Comparison of ENCODE assay signal across 15 cellular contexts in the genomic region with DNA sequence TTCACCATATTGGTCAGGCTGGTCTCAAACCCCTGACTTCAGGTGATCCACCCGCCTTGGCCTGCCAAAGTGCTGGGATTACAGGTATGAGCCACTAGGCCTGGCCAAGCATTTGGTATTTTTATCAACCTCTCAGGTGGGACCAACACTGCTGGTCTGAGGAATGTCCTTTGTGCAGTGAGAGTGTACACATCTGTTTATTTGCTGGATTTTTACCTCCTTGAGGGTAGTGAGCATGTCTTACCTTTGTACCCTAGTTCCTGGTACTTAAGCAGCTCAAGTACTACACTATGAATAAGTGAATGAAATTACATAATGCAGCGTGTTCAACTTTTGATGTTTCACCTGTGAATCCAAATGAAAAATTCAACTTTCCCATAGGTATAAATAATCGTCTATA. TPM values are rescaled to one million over a fixed set of nuclear protein-coding genes. Genes with fewer than 3 reads are reported as not detected.
DNase-seq lines count a peak whose midpoint lies in the region; ATAC-seq and TF ChIP-seq lines count a peak whose summit lies in the region.
"Had no signal": no experiment of that assay in that cellular context is flagged by ENCODE, and none has a peak within 500 bp of the region (broad histone marks: within the 10 kb centered on the region; RNA-seq: fewer than 3 reads in every experiment).

No MANE protein-coding gene starts in this region.

- peak overlapping the region; percentile 11 for H3K27ac Mint-ChIP-seq in activated CD8-positive, alpha-beta T cell treated with anti-CD3 and anti-CD28 coated beads, Interleukin-2, amount 10 ng/mL, durations not matched to agents 7 days and 5 days
- H3K27ac Mint-ChIP-seq in activated CD8-positive, alpha-beta T cell treated with anti-CD3 and anti-CD28 coated beads for 36 hours, result no peak overlapping the region
- peak overlapping the region; percentile 49 for H3K27ac Mint-ChIP-seq in progenitor cell of endocrine pancreas
- H3K27ac Mint-ChIP-seq: CD4-positive, alpha-beta T cell had no signal

- no peaks in the 10 kb centered on the region for H3K36me3 ChIP-seq in left lung
- no peaks in the 10 kb centered on the region for H3K36me3 ChIP-seq in ascending aorta
- H3K36me3 ChIP-seq: HAP-1 had no signal

- ATAC-seq in activated CD8-positive, alpha-beta T cell treated with anti-CD3 and anti-CD28 coated beads, Interleukin-2, amount 10 ng/mL, durations not matched to agents 7 days and 5 days, result no peak
- ATAC-seq in activated CD8-positive, alpha-beta T cell treated with anti-CD3 and anti-CD28 coated beads for 36 hours, result no peak
- ATAC-seq in left lung, result peak; percentile 44
- ATAC-seq: A549 had no signal

- H3K4me1 ChIP-seq in left lung (peaks cover 0 to 38% of the 10 kb centered on the region in 2 donors), ascending aorta (no peaks in the 10 kb centered on the region)
- H3K4me1 ChIP-seq: A549, Caco-2, HAP-1 had no signal

- H3K4me1 Mint-ChIP-seq in activated CD8-positive, alpha-beta T cell treated with anti-CD3 and anti-CD28 coated beads, Interleukin-2, amount 10 ng/mL, durations not matched to agents 7 days and 5 days (ENCODE audit: low read depth), result peaks cover 56% of the 10 kb centered on the region
- peaks cover 45% of the 10 kb centered on the region for H3K4me1 Mint-ChIP-seq in activated CD8-positive, alpha-beta T cell treated with anti-CD3 and anti-CD28 coated beads for 36 hours (ENCODE audit: low read depth)
- H3K4me1 Mint-ChIP-seq in progenitor cell of endocrine pancreas (ENCODE audit: low read depth), result peaks cover 9% of the 10 kb centered on the region

- H3K9me3 ChIP-seq in left lung (no peaks in the 10 kb centered on the region), ascending aorta (no peaks in the 10 kb centered on the region)
- H3K9me3 ChIP-seq: A549, Caco-2, HAP-1 had no signal

- H3K36me3 Mint-ChIP-seq in activated CD8-positive, alpha-beta T cell treated with anti-CD3 and anti-CD28 coated beads, Interleukin-2, amount 10 ng/mL, durations not matched to agents 7 days and 5 days (ENCODE audit: low read depth), result peaks cover 71% of the 10 kb centered on the region
- peaks cover 35% of the 10 kb centered on the region for H3K36me3 Mint-ChIP-seq in activated CD8-positive, alpha-beta T cell treated with anti-CD3 and anti-CD28 coated beads for 36 hours (ENCODE audit: low read depth)
- peaks cover 24% of the 10 kb centered on the region for H3K36me3 Mint-ChIP-seq in progenitor cell of endocrine pancreas (ENCODE audit: insufficient read depth)

- DNase-seq in activated CD8-positive, alpha-beta T cell treated with anti-CD3 and anti-CD28 coated beads, Interleukin-2, amount 10 ng/mL, durations not matched to agents 7 days and 5 days, result no peak
- no peak for DNase-seq in activated CD8-positive, alpha-beta T cell treated with anti-CD3 and anti-CD28 coated beads for 36 hours
- DNase-seq in left lung (no peak), progenitor cell of endocrine pancreas (ENCODE audit: low spot score, unreplicated experiment) (no peak), HuH-7 (ENCODE audit: low spot score) (no peak), ascending aorta (ENCODE audit: low spot score in 2 of 2) (no peak)
- no peak for DNase-seq in activated CD8-positive, alpha-beta memory T cell treated with anti-CD3 and anti-CD28 coated beads, Interleukin-2, amount 50 U/mL, for 4 hours
- DNase-seq: AML-193; Caco-2; CD4-positive, alpha-beta T cell; GOT3 had no signal

- CTCF ChIA-PET in activated CD8-positive, alpha-beta T cell treated with anti-CD3 and anti-CD28 coated beads, Interleukin-2, amount 10 ng/mL, durations not matched to agents 7 days and 5 days (lab: Charles Lee), result interaction anchor here (2.2 kb wide), 1 partner anchor 138 kb away, joined by 5 read pairs; no protein-coding TSS in a partner anchor
- CTCF ChIA-PET in activated CD8-positive, alpha-beta T cell treated with anti-CD3 and anti-CD28 coated beads for 36 hours (lab: Charles Lee), result interaction anchor here (1.1 to 1.3 kb wide), 2 partner anchors 32 to 34 kb away, joined by 3 to 5 read pairs; no protein-coding TSS in a partner anchor

- H3K9me3 Mint-ChIP-seq in activated CD8-positive, alpha-beta T cell treated with anti-CD3 and anti-CD28 coated beads, Interleukin-2, amount 10 ng/mL, durations not matched to agents 7 days and 5 days (ENCODE audit: insufficient read depth), result no peaks in the 10 kb centered on the region
- H3K9me3 Mint-ChIP-seq in activated CD8-positive, alpha-beta T cell treated with anti-CD3 and anti-CD28 coated beads for 36 hours, result peaks cover 1% of the 10 kb centered on the region
- H3K9me3 Mint-ChIP-seq in progenitor cell of endocrine pancreas (ENCODE audit: low read depth), result peaks cover 15% of the 10 kb centered on the region
- H3K9me3 Mint-ChIP-seq: CD4-positive, alpha-beta T cell had no signal

- intact Hi-C loops in activated CD8-positive, alpha-beta T cell treated with anti-CD3 and anti-CD28 coated beads for 36 hours (cut with micrococcal nuclease), result no loop called here
- intact Hi-C loops in left lung (cut with DNase I) (no loop called here), ascending aorta (cut with DNase I) (no loop called here)

- POLR2A ChIA-PET in activated CD8-positive, alpha-beta T cell treated with anti-CD3 and anti-CD28 coated beads, Interleukin-2, amount 10 ng/mL, durations not matched to agents 7 days and 5 days (lab: Charles Lee), result no interaction called here
- POLR2A ChIA-PET in activated CD8-positive, alpha-beta T cell treated with anti-CD3 and anti-CD28 coated beads for 36 hours (lab: Charles Lee), result no interaction called here

- H3K27me3 ChIP-seq in left lung, result no peaks in the 10 kb centered on the region
- no peaks in the 10 kb centered on the region for H3K27me3 ChIP-seq in ascending aorta

- H3K27ac ChIP-seq in left lung (no peak overlapping the region), ascending aorta (no peak overlapping the region)
- H3K27ac ChIP-seq: 22Rv1, A549, C4-2B had no signal

- H3K27me3 Mint-ChIP-seq in activated CD8-positive, alpha-beta T cell treated with anti-CD3 and anti-CD28 coated beads, Interleukin-2, amount 10 ng/mL, durations not matched to agents 7 days and 5 days (ENCODE audit: low read depth), result no peaks in the 10 kb centered on the region
- no peaks in the 10 kb centered on the region for H3K27me3 Mint-ChIP-seq in activated CD8-positive, alpha-beta T cell treated with anti-CD3 and anti-CD28 coated beads for 36 hours
- no peaks in the 10 kb centered on the region for H3K27me3 Mint-ChIP-seq in progenitor cell of endocrine pancreas
- H3K27me3 Mint-ChIP-seq: CD4-positive, alpha-beta T cell had no signal

- TF ChIP-seq CTCF in activated CD8-positive, alpha-beta T cell treated with anti-CD3 and anti-CD28 coated beads for 36 hours (IDR thresholded peaks at IDR 0.05), result no peak
- TF ChIP-seq CTCF in left lung (IDR thresholded peaks at IDR 0.05), result no peak
- no peak for TF ChIP-seq CTCF in progenitor cell of endocrine pancreas (IDR thresholded peaks at IDR 0.05; ENCODE audit: unreplicated experiment)
- no peak for TF ChIP-seq CTCF in ascending aorta (IDR thresholded peaks at IDR 0.05)

- no peak overlapping the region for H3K4me3 Mint-ChIP-seq in activated CD8-positive, alpha-beta T cell treated with anti-CD3 and anti-CD28 coated beads, Interleukin-2, amount 10 ng/mL, durations not matched to agents 7 days and 5 days
- H3K4me3 Mint-ChIP-seq in activated CD8-positive, alpha-beta T cell treated with anti-CD3 and anti-CD28 coated beads for 36 hours, result no peak overlapping the region
- H3K4me3 Mint-ChIP-seq in progenitor cell of endocrine pancreas (ENCODE audit: low read depth), result no peak overlapping the region
- H3K4me3 Mint-ChIP-seq: CD4-positive, alpha-beta T cell had no signal

- H3K4me3 ChIP-seq in left lung (no peak overlapping the region), ascending aorta (no peak overlapping the region)
- H3K4me3 ChIP-seq: A549, HAP-1 had no signal

RNA-seq across cellular contexts. Expression of a gene that starts 29.8 kb away (rescaled TPM):
- 100 to 1,000 TPM; 209 to 243 TPM for total RNA-seq in activated CD8-positive, alpha-beta T cell treated with anti-CD3 and anti-CD28 coated beads, Interleukin-2, amount 10 ng/mL, durations not matched to agents 7 days and 5 days
- total RNA-seq in activated CD8-positive, alpha-beta T cell treated with anti-CD3 and anti-CD28 coated beads for 36 hours, result 10 to 100 TPM; 43.6 to 56.8 TPM
- total RNA-seq in left lung, result 10 to 100 TPM; 31.3 to 36.6 TPM
- 68.3 and 77.0 TPM in 2 replicates for total RNA-seq in progenitor cell of endocrine pancreas
- total RNA-seq in ascending aorta, result 11.3 TPM
